In the genomic region with DNA sequence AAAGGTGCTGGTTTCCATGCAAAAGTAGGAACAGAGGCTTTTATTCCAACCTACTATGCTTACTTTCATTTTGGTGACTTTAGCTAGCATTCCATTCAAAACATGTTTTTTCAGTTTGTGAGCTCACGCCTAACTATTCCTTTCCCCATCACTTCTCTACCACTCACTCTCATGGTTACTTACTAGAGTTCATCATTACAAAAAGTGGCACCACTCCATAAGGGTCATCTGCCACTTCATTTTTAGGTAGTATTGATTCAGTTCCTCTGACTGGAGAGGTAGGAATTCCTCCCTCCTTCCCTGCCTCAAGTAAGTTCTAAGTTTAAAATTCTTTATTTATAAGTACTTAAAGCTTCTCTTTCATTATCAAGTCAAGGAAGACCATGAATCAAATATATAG, we compare ENCODE assay signal across 21 cellular contexts.
DNase-seq lines count a peak whose midpoint lies in the region; ATAC-seq, FAIRE-seq and TF ChIP-seq lines count a peak whose summit lies in the region.
"Had no signal": no experiment of that assay in that cellular context is flagged by ENCODE, and none has a peak within 500 bp of the region (broad histone marks: within the 10 kb centered on the region; RNA-seq: fewer than 3 reads in every experiment).

No MANE protein-coding gene starts in this region.

- H3K4me2 ChIP-seq in SK-N-SH (0 out of 2 replicates have a peak overlapping the region, but pooled peaks have one; percentile 15), Karpas-422 (ENCODE audit: low read depth, low read length, poor library complexity, severe bottlenecking) (no peak overlapping the region)

- H3K4me3 ChIP-seq in SK-N-SH (ENCODE audit: low read depth in 2 of 2, low read length in 1 of 2) (no peak overlapping the region), testis (no peak overlapping the region), Karpas-422 (ENCODE audit: low read length) (no peak overlapping the region), ascending aorta (no peak overlapping the region)
- H3K4me3 ChIP-seq: SJCRH30 had no signal

- H4K20me1 ChIP-seq in SK-N-SH (ENCODE audit: insufficient read depth) (no peaks in the 10 kb centered on the region), Karpas-422 (ENCODE audit: insufficient read depth, low read depth, low read length) (no peaks in the 10 kb centered on the region)

- TF ChIP-seq POLR2A in testis (IDR thresholded peaks at IDR 0.05) (no peak), GM12892 (IDR thresholded peaks at IDR 0.05; ENCODE audit: low read depth, low read length) (no peak)

- H3K9me3 ChIP-seq in SK-N-SH (no peaks in the 10 kb centered on the region), testis (no peaks in the 10 kb centered on the region), Karpas-422 (ENCODE audit: low read length) (no peaks in the 10 kb centered on the region), ascending aorta (no peaks in the 10 kb centered on the region)
- H3K9me3 ChIP-seq: SJCRH30 had no signal

- H3K9ac ChIP-seq in SK-N-SH (no peak overlapping the region), Karpas-422 (ENCODE audit: low read length) (no peak overlapping the region)

- WGBS in SK-N-SH (ENCODE audit: low lambda C conversion rate): 11% methylated on average over 1 of the region's 1 CpG
- WGBS in testis, 2 donors: 82 to 89% methylated on average over 1 of the region's 1 CpG

- no peak overlapping the region for H3K27ac ChIP-seq in SK-N-SH (ENCODE audit: low read depth in 2 of 2, low read length in 1 of 2)
- no peak overlapping the region for H3K27ac ChIP-seq in testis
- no peak overlapping the region for H3K27ac ChIP-seq in Karpas-422 (ENCODE audit: low read length)
- no peak overlapping the region for H3K27ac ChIP-seq in ascending aorta
- H3K27ac ChIP-seq: 22Rv1, SJCRH30 had no signal

- H2AFZ ChIP-seq in SK-N-SH (ENCODE audit: low read depth) (no peak overlapping the region), Karpas-422 (ENCODE audit: low read length) (no peak overlapping the region)

- no peak for TF ChIP-seq EP300 in SK-N-SH (IDR thresholded peaks at IDR 0.05; ENCODE audit: borderline replicate concordance in 1 of 2, low read depth in 1 of 2, low read length in 1 of 2)

- POLR2A ChIA-PET in SK-N-SH (lab: Yijun Ruan, JAX): no interaction called here

- H3K79me2 ChIP-seq in SK-N-SH (ENCODE audit: insufficient read depth): no peaks in the 10 kb centered on the region
- H3K79me2 ChIP-seq in Karpas-422 (ENCODE audit: low read length): no peaks in the 10 kb centered on the region

- no peak for TF ChIP-seq CTCF in SK-N-SH (IDR thresholded peaks at IDR 0.05)
- TF ChIP-seq CTCF in testis (IDR thresholded peaks at IDR 0.05): no peak
- no peak for TF ChIP-seq CTCF in ascending aorta (IDR thresholded peaks at IDR 0.05)

- no peaks in the 10 kb centered on the region for H3F3A ChIP-seq in SK-N-SH (replicated peaks; ENCODE audit: insufficient read depth)

- no peak for TF ChIP-seq RAD21 in SK-N-SH (IDR thresholded peaks at IDR 0.05; ENCODE audit: low read length)

- no peak for DNase-seq in SK-N-SH
- no peak for DNase-seq in RCC 7860 (ENCODE audit: low spot score)
- peak; percentile 11 for DNase-seq in iris pigment epithelial cell (ENCODE audit: low read depth)
- DNase-seq in testis: no peak
- no peak for DNase-seq in Karpas-422
- no peak for DNase-seq in ascending aorta (ENCODE audit: low spot score in 2 of 2)
- DNase-seq in GM12892 (ENCODE audit: insufficient read length): no peak
- DNase-seq: AML-193; C1 segment of cervical spinal cord; CD8-positive, alpha-beta T cell; GDM1; H7; NCI-H1092; NCI-H1436 treated with DMSO at 0.1 percent for 48 hours; NCI-H1930; NCI-H2227 treated with DMSO at 0.1 percent for 48 hours; NCI-H510A treated with DMSO at 0.1 percent for 48 hours; NCI-H748 treated with DMSO at 0.1 percent for 48 hours; SJCRH30 had no signal

- intact Hi-C loops in testis (cut with DNase I; ENCODE audit: low total_unique reads) (no loop called here), ascending aorta (cut with DNase I) (no loop called here)

- no peaks in the 10 kb centered on the region for H3K9me2 ChIP-seq in SK-N-SH
- H3K9me2 ChIP-seq in Karpas-422 (replicated peaks; ENCODE audit: insufficient read depth, low read length): no peaks in the 10 kb centered on the region

- H3K4me1 ChIP-seq in SK-N-SH (ENCODE audit: control insufficient read depth in 1 of 2, insufficient read depth in 2 of 2, low read depth in 1 of 2, low read length in 1 of 2) (peaks cover 0 to 6% of the 10 kb centered on the region in 2 experiments; a peak in 2 of 4 replicates), testis (no peaks in the 10 kb centered on the region), Karpas-422 (ENCODE audit: low read length) (no peaks in the 10 kb centered on the region), ascending aorta (no peaks in the 10 kb centered on the region)

- CTCF ChIA-PET in SK-N-SH (lab: Yijun Ruan, JAX): no interaction called here

- 0 out of 2 replicates have a peak, but pooled peaks cover 7% of the 10 kb centered on the region for H3K27me3 ChIP-seq in SK-N-SH (ENCODE audit: insufficient read depth)
- no peaks in the 10 kb centered on the region for H3K27me3 ChIP-seq in testis
- H3K27me3 ChIP-seq in Karpas-422 (ENCODE audit: low read length): no peaks in the 10 kb centered on the region
- no peaks in the 10 kb centered on the region for H3K27me3 ChIP-seq in ascending aorta
- H3K27me3 ChIP-seq: SJCRH30 had no signal

- ATAC-seq in SK-N-SH treated with all-trans-retinoic acid at 6 μM for 48 hours: no peak
- ATAC-seq: CD8-positive, alpha-beta T cell had no signal

- H3K36me3 ChIP-seq in SK-N-SH (replicated peaks in 1 of 2; ENCODE audit: control insufficient read depth in 1 of 2, insufficient read depth in 2 of 2, low read length in 1 of 2) (no peaks in the 10 kb centered on the region), testis (ENCODE audit: low read depth, missing control alignments) (no peaks in the 10 kb centered on the region), Karpas-422 (ENCODE audit: insufficient read depth, low read length) (no peaks in the 10 kb centered on the region), ascending aorta (no peaks in the 10 kb centered on the region)
- H3K36me3 ChIP-seq: SJCRH30 had no signal

- FAIRE-seq in RCC 7860 (lab: Jason Lieb, UNC): peak; percentile 39
- no peak for FAIRE-seq in GM12892 (lab: Jason Lieb, UNC)

TF ChIP-seq in SK-N-SH, 30 proteins besides CTCF, POLR2A, EP300 and RAD21 (continues in another document):
- TF ChIP-seq SMC3 (IDR thresholded peaks at IDR 0.05; ENCODE audit: low read depth, low read length) (no peak), POLR2AphosphoS5 (IDR thresholded peaks at IDR 0.05; ENCODE audit: low read depth, low read length) (no peak), REST (IDR thresholded peaks at IDR 0.05; ENCODE audit: low read depth, low read length) (no peak)

TF ChIP-seq in SK-N-SH treated with all-trans-retinoic acid at 6 μM for 48 hours, 23 proteins besides CTCF, POLR2A, EP300 and RAD21 (continues in another document):
- TF ChIP-seq ZNF565 (CRISPR knock-in tag; conservative IDR thresholded peaks at IDR 0.05; ENCODE audit: low read depth) (no peak), ISL1 (CRISPR knock-in tag; IDR thresholded peaks at IDR 0.05) (no peak), ZC3H10 (CRISPR knock-in tag; IDR thresholded peaks at IDR 0.05) (no peak), POU6F1 (CRISPR knock-in tag; IDR thresholded peaks at IDR 0.05; ENCODE audit: borderline replicate concordance, low read depth) (no peak), SNAI2 (CRISPR knock-in tag; IDR thresholded peaks at IDR 0.05) (no peak), OSR1 (CRISPR knock-in tag; IDR thresholded peaks at IDR 0.05) (no peak), RARB (CRISPR knock-in tag; IDR thresholded peaks at IDR 0.05) (no peak), ZFP30 (CRISPR knock-in tag; IDR thresholded peaks at IDR 0.05) (no peak)
- TF ChIP-seq, protein P1, sequence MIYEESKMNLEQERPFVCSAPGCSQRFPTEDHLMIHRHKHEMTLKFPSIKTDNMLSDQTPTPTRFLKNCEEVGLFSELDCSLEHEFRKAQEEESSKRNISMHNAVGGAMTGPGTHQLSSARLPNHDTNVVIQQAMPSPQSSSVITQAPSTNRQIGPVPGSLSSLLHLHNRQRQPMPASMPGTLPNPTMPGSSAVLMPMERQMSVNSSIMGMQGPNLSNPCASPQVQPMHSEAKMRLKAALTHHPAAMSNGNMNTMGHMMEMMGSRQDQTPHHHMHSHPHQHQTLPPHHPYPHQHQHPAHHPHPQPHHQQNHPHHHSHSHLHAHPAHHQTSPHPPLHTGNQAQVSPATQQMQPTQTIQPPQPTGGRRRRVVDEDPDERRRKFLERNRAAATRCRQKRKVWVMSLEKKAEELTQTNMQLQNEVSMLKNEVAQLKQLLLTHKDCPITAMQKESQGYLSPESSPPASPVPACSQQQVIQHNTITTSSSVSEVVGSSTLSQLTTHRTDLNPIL (CRISPR knock-in tag; IDR thresholded peaks at IDR 0.05; ENCODE audit: low read depth): no peak
